ENCODE assay signal across 34 cellular contexts in genomic region chr4:71292228-71292627, GRCh38. TPM values are rescaled to one million over a fixed set of nuclear protein-coding genes. Genes with fewer than 3 reads are reported as not detected.
"Had no signal": no experiment of that assay in that cellular context is flagged by ENCODE, and none has a peak within 500 bp of the region (broad histone marks: within the 10 kb centered on the region; RNA-seq: fewer than 3 reads in every experiment).

No MANE protein-coding gene starts in this region.

- H3K27me3 ChIP-seq: adrenal gland, body of pancreas, brain microvascular endothelial cell, breast epithelium had no signal

- ATAC-seq: activated CD8-positive, alpha-beta T cell treated with anti-CD3 and anti-CD28 coated beads for 36 hours; activated naive CD4-positive, alpha-beta T cell treated with anti-CD3 and anti-CD28 coated beads, Interleukin-2, amount 50 U/mL, for 72 hours; activated T-cell treated with anti-CD3 and anti-CD28 coated beads, Interleukin-2, amount 50 U/mL, for 4 hours; activated T-cell treated with anti-CD3 and anti-CD28 coated beads, Interleukin-2, amount 50 U/mL, for 72 hours; activated T-helper 17 cell treated with anti-CD3 and anti-CD28 coated beads, Interleukin-2, amount 50 U/mL, for 72 hours; body of pancreas had no signal

- DNase-seq: activated B cell treated with CpG ODN at 0.5 μM for 24 hours; activated CD4-positive, alpha-beta memory T cell treated with anti-CD3 and anti-CD28 coated beads for 36 hours; activated CD4-positive, alpha-beta T cell treated with anti-CD3 and anti-CD28 coated beads for 4 hours; activated CD4-positive, alpha-beta T cell treated with anti-CD3 and anti-CD28 coated beads, Interleukin-2, amount 10 ng/mL, durations not matched to agents 24 days and 14 days; activated CD4-positive, alpha-beta T cell treated with anti-CD3 and anti-CD28 coated beads, Interleukin-2, amount 50 U/mL, for 1 hour; activated CD4-positive, alpha-beta T cell treated with anti-CD3 and anti-CD28 coated beads, Interleukin-2, amount 50 U/mL, for 4 hours; activated CD4-positive, CD25-positive, alpha-beta regulatory T cell treated with anti-CD3 and anti-CD28 coated beads, Interleukin-2, amount 50 U/mL, for 72 hours; activated CD8-positive, alpha-beta memory T cell treated with anti-CD3 and anti-CD28 coated beads, Interleukin-2, amount 50 U/mL, for 4 hours; activated CD8-positive, alpha-beta T cell treated with anti-CD3 and anti-CD28 coated beads for 36 hours; activated effector memory CD4-positive, alpha-beta T cell treated with anti-CD3 and anti-CD28 coated beads, Interleukin-2, amount 50 U/mL, for 16 hours; activated gamma-delta T cell treated with Interleukin-2 at 50 U/mL for 16 hours; activated naive CD4-positive, alpha-beta T cell; activated naive CD4-positive, alpha-beta T cell treated with anti-CD3 and anti-CD28 coated beads for 36 hours; activated naive CD4-positive, alpha-beta T cell treated with anti-CD3 and anti-CD28 coated beads, Interleukin-2, amount 50 U/mL, for 16 hours; activated naive CD8-positive, alpha-beta T cell treated with anti-CD3 and anti-CD28 coated beads for 36 hours; activated T-cell treated with anti-CD3 and anti-CD28 coated beads for 4 hours; activated T-cell treated with anti-CD3 and anti-CD28 coated beads, Interleukin-2, amount 50 U/mL, for 1 hour; activated T-cell treated with anti-CD3 and anti-CD28 coated beads, Interleukin-2, amount 50 U/mL, for 4 hours; activated T-cell treated with anti-CD3 and anti-CD28 coated beads, Interleukin-2, amount 50 U/mL, for 72 hours; adrenal gland; amniotic stem cell; aorta; body of pancreas; brain microvascular endothelial cell; central memory CD4-positive, alpha-beta T cell; T-helper 1 cell; T-helper 2 cell; T-helper 9 cell had no signal

- H3K27ac ChIP-seq: adrenal gland, brain microvascular endothelial cell, breast epithelium, VCaP had no signal

- FAIRE-seq: astrocyte, TTC549 had no signal

- H3K36me3 ChIP-seq: adrenal gland, brain microvascular endothelial cell, breast epithelium had no signal

- H3K9me3 ChIP-seq: adrenal gland, body of pancreas, breast epithelium had no signal

- H3K4me3 ChIP-seq: adrenal gland, body of pancreas, breast epithelium had no signal

- H3K4me1 ChIP-seq: adrenal gland, breast epithelium had no signal

RNA-seq across cellular contexts. Expression of gene SLC4A4, which starts 46.6 kb away (rescaled TPM):
- total RNA-seq: activated B cell treated with CpG ODN at 0.5 μM for 24 hours; activated naive CD4-positive, alpha-beta T cell treated with anti-CD3 and anti-CD28 coated beads for 36 hours had no signal
